In the genomic region with DNA sequence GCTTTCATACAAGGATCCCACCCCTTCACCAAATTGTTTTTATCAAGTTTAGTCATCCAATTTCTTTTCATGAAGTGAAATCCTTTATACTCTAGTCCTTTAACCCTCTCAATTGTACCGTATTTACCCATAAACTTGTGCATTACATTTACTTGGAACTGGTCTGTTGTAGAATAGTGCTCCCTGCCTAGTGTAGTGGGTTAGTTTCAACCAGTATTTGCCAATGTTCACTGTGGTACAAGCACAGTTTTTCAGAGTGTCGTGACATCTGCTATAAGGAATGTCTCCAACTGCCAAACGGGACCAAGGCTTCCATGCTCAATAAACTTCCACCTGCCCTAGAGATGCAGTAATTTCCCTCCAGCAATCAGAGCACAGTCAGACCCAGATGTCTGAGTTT, we compare ENCODE assay signal across 23 cellular contexts.
"Had no signal": no experiment of that assay in that cellular context is flagged by ENCODE, and none has a peak within 500 bp of the region (broad histone marks: within the 10 kb centered on the region; RNA-seq: fewer than 3 reads in every experiment).

No MANE protein-coding gene starts in this region.

- H3K27ac Mint-ChIP-seq: activated CD4-positive, alpha-beta T cell treated with anti-CD3 and anti-CD28 coated beads, Interleukin-2, amount 10 ng/mL, durations not matched to agents 7 days and 5 days; activated naive CD8-positive, alpha-beta T cell treated with anti-CD3 and anti-CD28 coated beads for 36 hours; activated T-helper 17 cell treated with anti-CD3 and anti-CD28 coated beads, Interleukin-2, amount 50 U/mL, for 72 hours; endodermal cell; naive thymus-derived CD4-positive, alpha-beta T cell; stimulated activated naive CD8-positive, alpha-beta T cell treated with anti-CD3 and anti-CD28 coated beads, Interleukin-15, Interleukin-2, amounts not matched to agents 100 ng/mL and 50 ng/mL, for 24 hours; T-cell; T-helper 2 cell treated with Interferon-gamma antibody and Interleukin-4, amounts not matched to agents 5 μg/mL and 100 μg/mL, for 36 hours had no signal

- H3K4me3 Mint-ChIP-seq: activated CD4-positive, alpha-beta T cell treated with anti-CD3 and anti-CD28 coated beads, Interleukin-2, amount 10 ng/mL, durations not matched to agents 7 days and 5 days; activated naive CD8-positive, alpha-beta T cell treated with anti-CD3 and anti-CD28 coated beads for 36 hours; activated T-helper 17 cell treated with anti-CD3 and anti-CD28 coated beads, Interleukin-2, amount 50 U/mL, for 72 hours; central memory CD8-positive, alpha-beta T cell; endodermal cell; naive thymus-derived CD4-positive, alpha-beta T cell; neural crest cell; stimulated activated naive CD8-positive, alpha-beta T cell treated with anti-CD3 and anti-CD28 coated beads, Interleukin-15, Interleukin-2, amounts not matched to agents 100 ng/mL and 50 ng/mL, for 24 hours; T-cell; T-helper 2 cell treated with Interferon-gamma antibody and Interleukin-4, amounts not matched to agents 5 μg/mL and 100 μg/mL, for 36 hours had no signal

- H3K9me3 Mint-ChIP-seq: activated CD4-positive, alpha-beta T cell treated with anti-CD3 and anti-CD28 coated beads, Interleukin-2, amount 10 ng/mL, durations not matched to agents 7 days and 5 days; activated naive CD8-positive, alpha-beta T cell treated with anti-CD3 and anti-CD28 coated beads for 36 hours; activated T-helper 17 cell treated with anti-CD3 and anti-CD28 coated beads, Interleukin-2, amount 50 U/mL, for 72 hours; central memory CD8-positive, alpha-beta T cell; endodermal cell; naive thymus-derived CD4-positive, alpha-beta T cell; stimulated activated naive CD8-positive, alpha-beta T cell treated with anti-CD3 and anti-CD28 coated beads, Interleukin-15, Interleukin-2, amounts not matched to agents 100 ng/mL and 50 ng/mL, for 24 hours; T-cell; T-helper 2 cell treated with Interferon-gamma antibody and Interleukin-4, amounts not matched to agents 5 μg/mL and 100 μg/mL, for 36 hours had no signal

- DNase-seq: activated CD4-positive, alpha-beta T cell treated with anti-CD3 and anti-CD28 coated beads, Interleukin-2, amount 10 ng/mL, durations not matched to agents 7 days and 5 days; activated CD4-positive, CD25-positive, alpha-beta regulatory T cell treated with anti-CD3 and anti-CD28 coated beads, Interleukin-2, amount 50 U/mL, for 72 hours; activated naive CD8-positive, alpha-beta T cell treated with anti-CD3 and anti-CD28 coated beads for 36 hours; activated T-cell treated with anti-CD3 and anti-CD28 coated beads, Interleukin-2, amount 50 U/mL, for 1 hour; endodermal cell; esophagus squamous epithelium; heart right ventricle; islet precursor cell; lower lobe of right lung; mesendoderm; mucosa of descending colon; naive thymus-derived CD4-positive, alpha-beta T cell; stimulated activated CD4-positive, alpha-beta T cell treated with anti-CD3 and anti-CD28 coated beads, Interleukin-1b, Interleukin-23, amount 100 ng/mL, for 48 hours; substantia nigra; T-cell; thyroid gland; upper lobe of right lung had no signal

- H3K36me3 Mint-ChIP-seq: activated naive CD8-positive, alpha-beta T cell treated with anti-CD3 and anti-CD28 coated beads for 36 hours; naive thymus-derived CD4-positive, alpha-beta T cell; T-cell had no signal

- H3K4me1 Mint-ChIP-seq: activated CD4-positive, alpha-beta T cell treated with anti-CD3 and anti-CD28 coated beads, Interleukin-2, amount 10 ng/mL, durations not matched to agents 7 days and 5 days; activated naive CD8-positive, alpha-beta T cell treated with anti-CD3 and anti-CD28 coated beads for 36 hours; activated T-helper 17 cell treated with anti-CD3 and anti-CD28 coated beads, Interleukin-2, amount 50 U/mL, for 72 hours; central memory CD8-positive, alpha-beta T cell; endodermal cell; naive thymus-derived CD4-positive, alpha-beta T cell; neural crest cell; T-cell had no signal

- ATAC-seq: activated T-helper 17 cell treated with anti-CD3 and anti-CD28 coated beads, Interleukin-2, amount 50 U/mL, for 72 hours; heart right ventricle; left lobe of liver; lower lobe of right lung; mucosa of descending colon; naive thymus-derived CD4-positive, alpha-beta T cell; T-cell; upper lobe of right lung had no signal
